ENCODE assay signal across 1 cellular context in genomic region chr6:137810554-137811120, GRCh38.
A peak's percentile ranks its signal among the peaks of the same experiment; 100 is the strongest.
TF ChIP-seq lines count a peak whose summit lies in the region.

No MANE protein-coding gene starts in this region.

TF ChIP-seq in K562, 482 proteins besides CTCF, POLR2A, EP300 and RAD21 (continued from another document and continues in another):
- TF ChIP-seq CHAMP1 (IDR thresholded peaks at IDR 0.05) (peak; percentile 56; the same call in 1 of the 2 replicates), SIX5 (IDR thresholded peaks at IDR 0.05; ENCODE audit: borderline replicate concordance in 1 of 2, insufficient read depth in 1 of 2, low read depth in 1 of 2, low read length in 2 of 2) (no peak), HDAC2 (IDR thresholded peaks at IDR 0.05) (peak; percentile 99), SMARCA4 (IDR thresholded peaks at IDR 0.05) (no peak), MTA2 (IDR thresholded peaks at IDR 0.05; ENCODE audit: low read depth) (no peak), TAF7 (tag; IDR thresholded peaks at IDR 0.05) (0 out of 2 replicates have a peak, but pooled peaks have one; percentile 7), CEBPG (CRISPR knock-in tag; IDR thresholded peaks at IDR 0.05) (no peak), CEBPG (tag; conservative IDR thresholded peaks at IDR 0.05 in 1 of 2, IDR thresholded peaks at IDR 0.05 in 1 of 2) (no peak), RBM22 (IDR thresholded peaks at IDR 0.05; ENCODE audit: low read depth, low read length, poor library complexity, severe bottlenecking) (no peak), ZNF431 (CRISPR knock-in tag; IDR thresholded peaks at IDR 0.05) (no peak), ESRRB (CRISPR knock-in tag; IDR thresholded peaks at IDR 0.05; ENCODE audit: borderline replicate concordance) (no peak), ZNF644 (tag; IDR thresholded peaks at IDR 0.05; ENCODE audit: low read depth) (no peak), C11orf30 (IDR thresholded peaks at IDR 0.05; ENCODE audit: low read depth) (no peak), STAG1 (CRISPR knock-in tag; IDR thresholded peaks at IDR 0.05; ENCODE audit: borderline replicate concordance) (no peak), MCM5 (IDR thresholded peaks at IDR 0.05; ENCODE audit: low read depth) (no peak), PTBP1 (IDR thresholded peaks at IDR 0.05; ENCODE audit: low read depth, low read length) (0 out of 2 replicates have a peak, but pooled peaks have one; percentile 57), RBM25 (IDR thresholded peaks at IDR 0.05; ENCODE audit: low read depth, low read length, severe bottlenecking) (peak; percentile 99), ZBTB49 (CRISPR knock-in tag; IDR thresholded peaks at IDR 0.05; ENCODE audit: borderline replicate concordance) (no peak), ETS1 (conservative IDR thresholded peaks at IDR 0.05; ENCODE audit: control insufficient read depth, low read depth, low read length) (no peak), TEAD2 (tag; IDR thresholded peaks at IDR 0.05) (no peak), GABPB2 (CRISPR knock-in tag; conservative IDR thresholded peaks at IDR 0.05) (peak; percentile 63; the same call in 1 of the 2 replicates), U2AF2 (optimal IDR thresholded peaks at IDR 0.05; ENCODE audit: low read depth, low read length) (no peak), MYNN (IDR thresholded peaks at IDR 0.05) (no peak), MYNN (CRISPR knock-in tag; IDR thresholded peaks at IDR 0.05) (no peak), TBL1XR1 (IDR thresholded peaks at IDR 0.05; ENCODE audit: low read length in 2 of 2) (no peak), CTBP1 (IDR thresholded peaks at IDR 0.05; ENCODE audit: borderline replicate concordance) (no peak), ZSCAN32 (CRISPR knock-in tag; IDR thresholded peaks at IDR 0.05) (no peak), BCL6 (CRISPR knock-in tag; IDR thresholded peaks at IDR 0.05) (no peak), ETV5 (CRISPR knock-in tag; IDR thresholded peaks at IDR 0.05; ENCODE audit: low read depth) (no peak), SLC30A9 (CRISPR knock-in tag; IDR thresholded peaks at IDR 0.05) (0 out of 2 replicates have a peak, but pooled peaks have one; percentile 57), RBM14 (IDR thresholded peaks at IDR 0.05; ENCODE audit: borderline replicate concordance, insufficient read depth, low read depth, low read length) (no peak), ELF4 (CRISPR knock-in tag; IDR thresholded peaks at IDR 0.05) (no peak), CBX5 (IDR thresholded peaks at IDR 0.05; ENCODE audit: borderline replicate concordance, low read depth) (no peak), SMARCA5 (IDR thresholded peaks at IDR 0.05) (peak; percentile 94), ZNF449 (CRISPR knock-in tag; IDR thresholded peaks at IDR 0.05) (no peak), ZNF408 (CRISPR knock-in tag; IDR thresholded peaks at IDR 0.05; ENCODE audit: low read depth) (0 out of 2 replicates have a peak, but pooled peaks have one; percentile 43)
- TF ChIP-seq, protein P1, sequence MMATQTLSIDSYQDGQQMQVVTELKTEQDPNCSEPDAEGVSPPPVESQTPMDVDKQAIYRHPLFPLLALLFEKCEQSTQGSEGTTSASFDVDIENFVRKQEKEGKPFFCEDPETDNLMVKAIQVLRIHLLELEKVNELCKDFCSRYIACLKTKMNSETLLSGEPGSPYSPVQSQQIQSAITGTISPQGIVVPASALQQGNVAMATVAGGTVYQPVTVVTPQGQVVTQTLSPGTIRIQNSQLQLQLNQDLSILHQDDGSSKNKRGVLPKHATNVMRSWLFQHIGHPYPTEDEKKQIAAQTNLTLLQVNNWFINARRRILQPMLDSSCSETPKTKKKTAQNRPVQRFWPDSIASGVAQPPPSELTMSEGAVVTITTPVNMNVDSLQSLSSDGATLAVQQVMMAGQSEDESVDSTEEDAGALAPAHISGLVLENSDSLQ (IDR thresholded peaks at IDR 0.05) = peak; percentile 23
- TF ChIP-seq, protein P2, sequence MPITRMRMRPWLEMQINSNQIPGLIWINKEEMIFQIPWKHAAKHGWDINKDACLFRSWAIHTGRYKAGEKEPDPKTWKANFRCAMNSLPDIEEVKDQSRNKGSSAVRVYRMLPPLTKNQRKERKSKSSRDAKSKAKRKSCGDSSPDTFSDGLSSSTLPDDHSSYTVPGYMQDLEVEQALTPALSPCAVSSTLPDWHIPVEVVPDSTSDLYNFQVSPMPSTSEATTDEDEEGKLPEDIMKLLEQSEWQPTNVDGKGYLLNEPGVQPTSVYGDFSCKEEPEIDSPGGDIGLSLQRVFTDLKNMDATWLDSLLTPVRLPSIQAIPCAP (CRISPR knock-in tag; IDR thresholded peaks at IDR 0.05; ENCODE audit: borderline replicate concordance) = no peak
- TF ChIP-seq, protein P3, sequence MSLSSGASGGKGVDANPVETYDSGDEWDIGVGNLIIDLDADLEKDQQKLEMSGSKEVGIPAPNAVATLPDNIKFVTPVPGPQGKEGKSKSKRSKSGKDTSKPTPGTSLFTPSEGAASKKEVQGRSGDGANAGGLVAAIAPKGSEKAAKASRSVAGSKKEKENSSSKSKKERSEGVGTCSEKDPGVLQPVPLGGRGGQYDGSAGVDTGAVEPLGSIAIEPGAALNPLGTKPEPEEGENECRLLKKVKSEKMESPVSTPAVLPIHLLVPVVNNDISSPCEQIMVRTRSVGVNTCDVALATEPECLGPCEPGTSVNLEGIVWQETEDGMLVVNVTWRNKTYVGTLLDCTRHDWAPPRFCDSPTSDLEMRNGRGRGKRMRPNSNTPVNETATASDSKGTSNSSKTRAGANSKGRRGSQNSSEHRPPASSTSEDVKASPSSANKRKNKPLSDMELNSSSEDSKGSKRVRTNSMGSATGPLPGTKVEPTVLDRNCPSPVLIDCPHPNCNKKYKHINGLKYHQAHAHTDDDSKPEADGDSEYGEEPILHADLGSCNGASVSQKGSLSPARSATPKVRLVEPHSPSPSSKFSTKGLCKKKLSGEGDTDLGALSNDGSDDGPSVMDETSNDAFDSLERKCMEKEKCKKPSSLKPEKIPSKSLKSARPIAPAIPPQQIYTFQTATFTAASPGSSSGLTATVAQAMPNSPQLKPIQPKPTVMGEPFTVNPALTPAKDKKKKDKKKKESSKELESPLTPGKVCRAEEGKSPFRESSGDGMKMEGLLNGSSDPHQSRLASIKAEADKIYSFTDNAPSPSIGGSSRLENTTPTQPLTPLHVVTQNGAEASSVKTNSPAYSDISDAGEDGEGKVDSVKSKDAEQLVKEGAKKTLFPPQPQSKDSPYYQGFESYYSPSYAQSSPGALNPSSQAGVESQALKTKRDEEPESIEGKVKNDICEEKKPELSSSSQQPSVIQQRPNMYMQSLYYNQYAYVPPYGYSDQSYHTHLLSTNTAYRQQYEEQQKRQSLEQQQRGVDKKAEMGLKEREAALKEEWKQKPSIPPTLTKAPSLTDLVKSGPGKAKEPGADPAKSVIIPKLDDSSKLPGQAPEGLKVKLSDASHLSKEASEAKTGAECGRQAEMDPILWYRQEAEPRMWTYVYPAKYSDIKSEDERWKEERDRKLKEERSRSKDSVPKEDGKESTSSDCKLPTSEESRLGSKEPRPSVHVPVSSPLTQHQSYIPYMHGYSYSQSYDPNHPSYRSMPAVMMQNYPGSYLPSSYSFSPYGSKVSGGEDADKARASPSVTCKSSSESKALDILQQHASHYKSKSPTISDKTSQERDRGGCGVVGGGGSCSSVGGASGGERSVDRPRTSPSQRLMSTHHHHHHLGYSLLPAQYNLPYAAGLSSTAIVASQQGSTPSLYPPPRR (CRISPR knock-in tag; IDR thresholded peaks at IDR 0.05; ENCODE audit: borderline replicate concordance) = no peak
- TF ChIP-seq, protein P4, sequence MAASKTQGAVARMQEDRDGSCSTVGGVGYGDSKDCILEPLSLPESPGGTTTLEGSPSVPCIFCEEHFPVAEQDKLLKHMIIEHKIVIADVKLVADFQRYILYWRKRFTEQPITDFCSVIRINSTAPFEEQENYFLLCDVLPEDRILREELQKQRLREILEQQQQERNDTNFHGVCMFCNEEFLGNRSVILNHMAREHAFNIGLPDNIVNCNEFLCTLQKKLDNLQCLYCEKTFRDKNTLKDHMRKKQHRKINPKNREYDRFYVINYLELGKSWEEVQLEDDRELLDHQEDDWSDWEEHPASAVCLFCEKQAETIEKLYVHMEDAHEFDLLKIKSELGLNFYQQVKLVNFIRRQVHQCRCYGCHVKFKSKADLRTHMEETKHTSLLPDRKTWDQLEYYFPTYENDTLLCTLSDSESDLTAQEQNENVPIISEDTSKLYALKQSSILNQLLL (CRISPR knock-in tag; IDR thresholded peaks at IDR 0.05; ENCODE audit: borderline replicate concordance) = peak; percentile 94
- TF ChIP-seq, protein P5, sequence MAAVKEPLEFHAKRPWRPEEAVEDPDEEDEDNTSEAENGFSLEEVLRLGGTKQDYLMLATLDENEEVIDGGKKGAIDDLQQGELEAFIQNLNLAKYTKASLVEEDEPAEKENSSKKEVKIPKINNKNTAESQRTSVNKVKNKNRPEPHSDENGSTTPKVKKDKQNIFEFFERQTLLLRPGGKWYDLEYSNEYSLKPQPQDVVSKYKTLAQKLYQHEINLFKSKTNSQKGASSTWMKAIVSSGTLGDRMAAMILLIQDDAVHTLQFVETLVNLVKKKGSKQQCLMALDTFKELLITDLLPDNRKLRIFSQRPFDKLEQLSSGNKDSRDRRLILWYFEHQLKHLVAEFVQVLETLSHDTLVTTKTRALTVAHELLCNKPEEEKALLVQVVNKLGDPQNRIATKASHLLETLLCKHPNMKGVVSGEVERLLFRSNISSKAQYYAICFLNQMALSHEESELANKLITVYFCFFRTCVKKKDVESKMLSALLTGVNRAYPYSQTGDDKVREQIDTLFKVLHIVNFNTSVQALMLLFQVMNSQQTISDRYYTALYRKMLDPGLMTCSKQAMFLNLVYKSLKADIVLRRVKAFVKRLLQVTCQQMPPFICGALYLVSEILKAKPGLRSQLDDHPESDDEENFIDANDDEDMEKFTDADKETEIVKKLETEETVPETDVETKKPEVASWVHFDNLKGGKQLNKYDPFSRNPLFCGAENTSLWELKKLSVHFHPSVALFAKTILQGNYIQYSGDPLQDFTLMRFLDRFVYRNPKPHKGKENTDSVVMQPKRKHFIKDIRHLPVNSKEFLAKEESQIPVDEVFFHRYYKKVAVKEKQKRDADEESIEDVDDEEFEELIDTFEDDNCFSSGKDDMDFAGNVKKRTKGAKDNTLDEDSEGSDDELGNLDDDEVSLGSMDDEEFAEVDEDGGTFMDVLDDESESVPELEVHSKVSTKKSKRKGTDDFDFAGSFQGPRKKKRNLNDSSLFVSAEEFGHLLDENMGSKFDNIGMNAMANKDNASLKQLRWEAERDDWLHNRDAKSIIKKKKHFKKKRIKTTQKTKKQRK (IDR thresholded peaks at IDR 0.05; ENCODE audit: borderline replicate concordance, low read depth, low read length) = no peak
- TF ChIP-seq, protein P6, sequence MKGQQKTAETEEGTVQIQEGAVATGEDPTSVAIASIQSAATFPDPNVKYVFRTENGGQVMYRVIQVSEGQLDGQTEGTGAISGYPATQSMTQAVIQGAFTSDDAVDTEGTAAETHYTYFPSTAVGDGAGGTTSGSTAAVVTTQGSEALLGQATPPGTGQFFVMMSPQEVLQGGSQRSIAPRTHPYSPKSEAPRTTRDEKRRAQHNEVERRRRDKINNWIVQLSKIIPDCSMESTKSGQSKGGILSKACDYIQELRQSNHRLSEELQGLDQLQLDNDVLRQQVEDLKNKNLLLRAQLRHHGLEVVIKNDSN (CRISPR knock-in tag; IDR thresholded peaks at IDR 0.05) = no peak
